ENCODE assay signal across 11 cellular contexts in genomic region chr1:222976453-222976852, GRCh38.
"Had no signal": no experiment of that assay in that cellular context is flagged by ENCODE, and none has a peak within 500 bp of the region (broad histone marks: within the 10 kb centered on the region; RNA-seq: fewer than 3 reads in every experiment).

No MANE protein-coding gene starts in this region.

- H3K79me2 ChIP-seq: parathyroid adenoma had no signal

- H3K9ac ChIP-seq: neural progenitor cell, parathyroid adenoma had no signal

- H3K36me3 ChIP-seq: ascending aorta, colonic mucosa, neural progenitor cell had no signal

- H3K27ac ChIP-seq: ascending aorta, colonic mucosa, neural progenitor cell, parathyroid adenoma had no signal

- H3K4me3 ChIP-seq: ascending aorta, colonic mucosa, neural progenitor cell had no signal

- DNase-seq: activated CD4-positive, alpha-beta memory T cell treated with anti-CD3 and anti-CD28 coated beads for 36 hours; activated CD8-positive, alpha-beta memory T cell treated with anti-CD3 and anti-CD28 coated beads, Interleukin-2, amount 50 U/mL, for 4 hours; activated naive CD4-positive, alpha-beta T cell treated with Interleukin-2 at 50 U/mL for 16 hours; activated naive CD8-positive, alpha-beta T cell treated with anti-CD3 and anti-CD28 coated beads, Interleukin-2, amount 50 U/mL, for 24 hours; colonic mucosa; kidney; stimulated activated naive CD4-positive, alpha-beta T cell treated with Interleukin-2 at 50 U/mL for 16 hours; T-helper 9 cell had no signal

- H2AFZ ChIP-seq: neural progenitor cell, parathyroid adenoma had no signal

- FAIRE-seq: kidney had no signal

- H3K27me3 ChIP-seq: ascending aorta, colonic mucosa, neural progenitor cell had no signal

- H3K4me1 ChIP-seq: colonic mucosa, neural progenitor cell, parathyroid adenoma had no signal

- H3K4me2 ChIP-seq: neural progenitor cell had no signal

- ATAC-seq: activated naive CD8-positive, alpha-beta T cell treated with anti-CD3 and anti-CD28 coated beads, Interleukin-2, amount 50 U/mL, for 24 hours had no signal

- H3K9me3 ChIP-seq: ascending aorta, colonic mucosa had no signal
